Comparison of ENCODE assay signal across 22 cellular contexts in the genomic region with DNA sequence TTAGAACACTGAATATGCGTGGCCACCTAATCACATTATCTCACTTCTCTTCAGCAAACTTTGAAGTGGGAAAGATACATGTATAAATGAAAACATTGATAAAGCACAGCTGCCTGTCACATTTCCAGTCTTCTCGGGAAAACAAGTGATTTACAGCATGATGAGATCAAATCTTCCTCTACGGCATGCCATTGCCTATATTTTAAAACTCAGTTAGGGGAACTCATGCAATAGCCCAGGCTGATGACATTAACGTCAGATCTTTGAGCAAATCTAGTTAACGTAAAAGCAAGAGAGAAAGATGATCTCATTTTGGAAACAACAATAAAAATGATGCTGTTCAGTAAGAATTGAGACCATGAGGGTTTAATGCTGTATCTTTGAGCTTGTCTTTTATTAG.
DNase-seq lines count a peak whose midpoint lies in the region; ATAC-seq and TF ChIP-seq lines count a peak whose summit lies in the region.
"Had no signal": no experiment of that assay in that cellular context is flagged by ENCODE, and none has a peak within 500 bp of the region (broad histone marks: within the 10 kb centered on the region; RNA-seq: fewer than 3 reads in every experiment).

No MANE protein-coding gene starts in this region.

- H4K20me1 ChIP-seq in neural cell (ENCODE audit: insufficient read depth) (no peaks in the 10 kb centered on the region), PC-9 (ENCODE audit: insufficient read depth) (no peaks in the 10 kb centered on the region)

- no peak overlapping the region for H3K27ac Mint-ChIP-seq in chondrocyte (ENCODE audit: unreplicated experiment)
- H3K27ac Mint-ChIP-seq: CD4-positive, alpha-beta memory T cell had no signal

- H3K36me3 ChIP-seq in neural cell (ENCODE audit: insufficient read depth, low read length): no peaks in the 10 kb centered on the region
- H3K36me3 ChIP-seq in PC-9 (ENCODE audit: low read depth): no peaks in the 10 kb centered on the region

- no peaks in the 10 kb centered on the region for H3F3A ChIP-seq in neural cell (ENCODE audit: insufficient read depth, low read length, poor library complexity, severe bottlenecking)
- no peaks in the 10 kb centered on the region for H3F3A ChIP-seq in PC-9 (ENCODE audit: insufficient read depth, low read depth)

- no peak overlapping the region for H2AFZ ChIP-seq in neural cell (ENCODE audit: low read depth, low read length)
- no peak overlapping the region for H2AFZ ChIP-seq in PC-9
- H2AFZ ChIP-seq: GM23248 had no signal

- H3K27me3 ChIP-seq in neural cell (ENCODE audit: insufficient read depth, low read depth, low read length) (no peaks in the 10 kb centered on the region), foreskin keratinocyte (no peaks in the 10 kb centered on the region), PC-9 (ENCODE audit: insufficient read depth, low read depth) (no peaks in the 10 kb centered on the region)

- TF ChIP-seq CTCF in fibroblast of villous mesenchyme (IDR thresholded peaks at IDR 0.05; ENCODE audit: insufficient read depth, low read depth, low read length): no peak
- no peak for TF ChIP-seq CTCF in neural cell (IDR thresholded peaks at IDR 0.05; ENCODE audit: poor library complexity, severe bottlenecking)
- TF ChIP-seq CTCF in chondrocyte (IDR thresholded peaks at IDR 0.05): no peak
- TF ChIP-seq CTCF in foreskin keratinocyte (conservative IDR thresholded peaks at IDR 0.05): no peak
- TF ChIP-seq CTCF in PC-9 (conservative IDR thresholded peaks at IDR 0.05): no peak

- H3K9me3 ChIP-seq in neural cell (ENCODE audit: low read length): no peaks in the 10 kb centered on the region
- H3K9me3 ChIP-seq in PC-9 (ENCODE audit: insufficient read depth, low read depth): no peaks in the 10 kb centered on the region
- H3K9me3 ChIP-seq: A549 had no signal

- no peaks in the 10 kb centered on the region for H3K4me1 Mint-ChIP-seq in chondrocyte (ENCODE audit: low read depth)
- H3K4me1 Mint-ChIP-seq: CD4-positive, alpha-beta memory T cell had no signal

- POLR2A ChIA-PET in HEK293T (lab: Yijun Ruan, JAX) (no interaction called here), PC-9 (lab: Charles Lee; ENCODE audit: unreplicated experiment) (interaction anchor here (0.7 kb wide), 1 partner anchor 300 kb away, joined by 8 read pairs; no protein-coding TSS in a partner anchor)

- H3K79me2 ChIP-seq in neural cell (replicated peaks; ENCODE audit: insufficient read depth, low read length) (no peaks in the 10 kb centered on the region), PC-9 (ENCODE audit: low read depth) (no peaks in the 10 kb centered on the region)

- H3K4me3 Mint-ChIP-seq in chondrocyte (ENCODE audit: unreplicated experiment): no peak overlapping the region
- H3K4me3 Mint-ChIP-seq: CD4-positive, alpha-beta memory T cell had no signal

- ATAC-seq in SK-N-SH treated with all-trans-retinoic acid at 6 μM for 48 hours: no peak
- no peak for ATAC-seq in HG02884 (IDR thresholded peaks at IDR 0.05; ENCODE audit: unreplicated experiment)
- ATAC-seq in foreskin keratinocyte: no peak
- ATAC-seq: A549 had no signal

- no peak for TF ChIP-seq RAD21 in neural cell (conservative IDR thresholded peaks at IDR 0.05)

- peaks cover 23% of the 10 kb centered on the region for H3K9me3 Mint-ChIP-seq in chondrocyte (ENCODE audit: low read depth)

- H3K4me3 ChIP-seq in fibroblast of villous mesenchyme (ENCODE audit: low read depth, low read length) (no peak overlapping the region), neural cell (ENCODE audit: low read length) (peak overlapping the region; percentile 3), PC-9 (no peak overlapping the region)
- H3K4me3 ChIP-seq: A549, GM23248 had no signal

- no TSS peak for BruUV-seq in PC-9 (replicated peaks; lab: Mats Ljungman, UMichigan)

- H3K4me1 ChIP-seq in foreskin keratinocyte (no peaks in the 10 kb centered on the region), PC-9 (replicated peaks; ENCODE audit: insufficient read depth) (no peaks in the 10 kb centered on the region)
- H3K4me1 ChIP-seq: A549 had no signal

- CTCF ChIA-PET in HEK293T (lab: Yijun Ruan, JAX) (no interaction called here), PC-9 (lab: Charles Lee) (no interaction called here)

- DNase-seq in HEK293T (ENCODE audit: extremely low spot score): no peak
- DNase-seq in fibroblast of villous mesenchyme (ENCODE audit: low read depth): peak; percentile 27
- no peak for DNase-seq in chondrocyte (ENCODE audit: low spot score)
- DNase-seq in foreskin keratinocyte: no peak
- no peak for DNase-seq in PC-9
- DNase-seq: 8988T; ACHN; AML-193; C1 segment of cervical spinal cord; Calu3; CD4-positive, alpha-beta memory T cell; COR-L47; DMS53; DMS79 treated with DMSO at 0.1 percent for 48 hours; GF-D8; GM23248; H7; HCEC 1CT had no signal

- H3K36me3 Mint-ChIP-seq in chondrocyte (ENCODE audit: low read depth): peaks cover 13% of the 10 kb centered on the region

- no peaks in the 10 kb centered on the region for H3K27me3 Mint-ChIP-seq in chondrocyte (ENCODE audit: low read depth)

- H3K27ac ChIP-seq in neural cell (ENCODE audit: low read length): no peak overlapping the region
- no peak overlapping the region for H3K27ac ChIP-seq in foreskin keratinocyte
- H3K27ac ChIP-seq in PC-9: no peak overlapping the region
- H3K27ac ChIP-seq: A549, GM23248 had no signal

- H3K9me2 ChIP-seq in neural cell (ENCODE audit: insufficient read depth, low read length): no peaks in the 10 kb centered on the region
- H3K9me2 ChIP-seq in PC-9 (ENCODE audit: insufficient read depth): no peaks in the 10 kb centered on the region

- TF ChIP-seq EP300 in neural cell (conservative IDR thresholded peaks at IDR 0.05; ENCODE audit: poor library complexity, severe bottlenecking): no peak

- no peak overlapping the region for H3K9ac ChIP-seq in neural cell (ENCODE audit: low read length)
- H3K9ac ChIP-seq: GM23248 had no signal

- H3K4me2 ChIP-seq in neural cell (ENCODE audit: low read length) (no peak overlapping the region), PC-9 (no peak overlapping the region)
- H3K4me2 ChIP-seq: A549 had no signal

- intact Hi-C loops in PC-9 (cut with micrococcal nuclease; ENCODE audit: unreplicated experiment): no loop called here

TF ChIP-seq in HEK293T, 16 proteins besides CTCF, POLR2A, EP300 and RAD21:
- no peak for TF ChIP-seq TARDBP (IDR thresholded peaks at IDR 0.05)
- TF ChIP-seq, protein P1, sequence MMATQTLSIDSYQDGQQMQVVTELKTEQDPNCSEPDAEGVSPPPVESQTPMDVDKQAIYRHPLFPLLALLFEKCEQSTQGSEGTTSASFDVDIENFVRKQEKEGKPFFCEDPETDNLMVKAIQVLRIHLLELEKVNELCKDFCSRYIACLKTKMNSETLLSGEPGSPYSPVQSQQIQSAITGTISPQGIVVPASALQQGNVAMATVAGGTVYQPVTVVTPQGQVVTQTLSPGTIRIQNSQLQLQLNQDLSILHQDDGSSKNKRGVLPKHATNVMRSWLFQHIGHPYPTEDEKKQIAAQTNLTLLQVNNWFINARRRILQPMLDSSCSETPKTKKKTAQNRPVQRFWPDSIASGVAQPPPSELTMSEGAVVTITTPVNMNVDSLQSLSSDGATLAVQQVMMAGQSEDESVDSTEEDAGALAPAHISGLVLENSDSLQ (IDR thresholded peaks at IDR 0.05): peak; percentile 24; the same call in 1 of the 2 replicates
TF ChIP-seq in HEK293T: peak in this region for 1.

TF ChIP-seq in SK-N-SH treated with all-trans-retinoic acid at 6 μM for 48 hours, 23 proteins besides CTCF, POLR2A, EP300 and RAD21 (continues in another document):
- TF ChIP-seq TCF4 (CRISPR knock-in tag; IDR thresholded peaks at IDR 0.05; ENCODE audit: borderline replicate concordance) (peak; percentile 79), ZFP3 (CRISPR knock-in tag; IDR thresholded peaks at IDR 0.05) (peak; percentile 61; the same call in 1 of the 2 replicates), ZC3H10 (CRISPR knock-in tag; IDR thresholded peaks at IDR 0.05) (no peak)
- TF ChIP-seq, protein P2, sequence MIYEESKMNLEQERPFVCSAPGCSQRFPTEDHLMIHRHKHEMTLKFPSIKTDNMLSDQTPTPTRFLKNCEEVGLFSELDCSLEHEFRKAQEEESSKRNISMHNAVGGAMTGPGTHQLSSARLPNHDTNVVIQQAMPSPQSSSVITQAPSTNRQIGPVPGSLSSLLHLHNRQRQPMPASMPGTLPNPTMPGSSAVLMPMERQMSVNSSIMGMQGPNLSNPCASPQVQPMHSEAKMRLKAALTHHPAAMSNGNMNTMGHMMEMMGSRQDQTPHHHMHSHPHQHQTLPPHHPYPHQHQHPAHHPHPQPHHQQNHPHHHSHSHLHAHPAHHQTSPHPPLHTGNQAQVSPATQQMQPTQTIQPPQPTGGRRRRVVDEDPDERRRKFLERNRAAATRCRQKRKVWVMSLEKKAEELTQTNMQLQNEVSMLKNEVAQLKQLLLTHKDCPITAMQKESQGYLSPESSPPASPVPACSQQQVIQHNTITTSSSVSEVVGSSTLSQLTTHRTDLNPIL (CRISPR knock-in tag; IDR thresholded peaks at IDR 0.05; ENCODE audit: low read depth): peak; percentile 40; the same call in 1 of the 2 replicates

TF ChIP-seq in neural cell, 6 proteins besides CTCF, POLR2A, EP300 and RAD21:
- no peak for TF ChIP-seq POLR2AphosphoS5 (IDR thresholded peaks at IDR 0.05)
